Comparison of ENCODE assay signal across 10 cellular contexts in the genomic region with DNA sequence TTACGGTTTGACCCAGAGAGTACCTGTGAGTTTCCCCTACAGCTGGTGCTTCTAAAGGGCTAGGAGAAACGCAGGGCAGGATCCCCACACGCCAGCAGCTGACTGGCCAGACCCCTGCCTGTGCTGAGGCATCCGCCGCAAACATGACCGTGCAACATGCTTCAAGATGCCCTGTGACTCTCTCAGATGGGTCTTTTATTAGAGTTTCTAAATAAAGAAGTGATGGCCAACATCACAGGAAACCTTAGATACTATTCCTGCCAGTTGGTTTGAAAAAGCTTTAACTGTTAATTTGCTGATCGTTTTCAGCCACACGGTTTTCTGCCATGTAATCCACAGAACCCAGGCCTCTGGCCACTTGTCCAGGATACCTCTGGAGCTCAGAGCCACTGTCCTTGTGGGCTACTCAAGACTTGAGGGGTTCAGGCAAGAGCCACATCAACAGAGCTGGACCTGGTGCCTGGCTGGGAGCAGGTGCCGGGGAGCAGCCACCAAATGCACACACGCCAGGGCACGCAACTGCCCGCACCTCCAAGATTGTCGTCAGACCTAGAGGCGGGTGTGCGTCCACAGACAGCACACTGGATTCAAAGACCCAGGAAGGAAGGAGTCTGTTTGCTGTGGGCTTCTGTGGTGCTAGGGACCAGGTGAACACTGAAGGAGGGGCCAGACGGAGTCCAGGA.
A peak's percentile ranks its signal among the peaks of the same experiment; 100 is the strongest.
DNase-seq lines count a peak whose midpoint lies in the region; ATAC-seq and TF ChIP-seq lines count a peak whose summit lies in the region.
"Had no signal": no experiment of that assay in that cellular context is flagged by ENCODE, and none has a peak within 500 bp of the region (broad histone marks: within the 10 kb centered on the region; RNA-seq: fewer than 3 reads in every experiment).

No MANE protein-coding gene starts in this region.

- H3K4me3 ChIP-seq in gastrocnemius medialis (peak overlapping the region in 3 of 4 donors; percentile 0 to 44 (median 15)), vagina (no peak overlapping the region)

- in situ Hi-C loops in gastrocnemius medialis (cut with MboI; ENCODE audit: low sequenced_read_pairs in 4 of 4) = loop anchor here in 2 of 4 donors (10.0 to 25.0 kb wide), 2 partner anchors 169 to 176 kb away; partner anchors contain the start of gene SPG7 (in 2 of the 2)

- intact Hi-C loops in gastrocnemius medialis (cut with DNase I; ENCODE audit: low total_unique reads) (loop anchor here (1.0 kb wide), 1 partner anchor 18 kb away; no protein-coding TSS in a partner anchor), vagina (cut with DNase I) (loop anchor here (10.0 kb wide), 1 partner anchor 219 kb away; no protein-coding TSS in a partner anchor)

- H3K36me3 Mint-ChIP-seq in HFFc6 (ENCODE audit: low read depth) = peaks cover 2% of the 10 kb centered on the region; the same call in 1 of the 2 replicates
- no peaks in the 10 kb centered on the region for H3K36me3 Mint-ChIP-seq in immature natural killer cell

- H3K4me1 Mint-ChIP-seq in HFFc6 (ENCODE audit: low read depth) = peaks cover 69% of the 10 kb centered on the region
- H3K4me1 Mint-ChIP-seq in immature natural killer cell = peaks cover 73 to 91% of the 10 kb centered on the region in 2 donors

- H3K9me3 Mint-ChIP-seq in HFFc6 (no peaks in the 10 kb centered on the region), immature natural killer cell (no peaks in the 10 kb centered on the region)

- peak overlapping the region; percentile 34 for H3K27ac ChIP-seq in angular gyrus (ENCODE audit: low read depth, low read length)
- peak overlapping the region; percentile 89 to 97 (median 94) for H3K27ac ChIP-seq in gastrocnemius medialis
- H3K27ac ChIP-seq in vagina = no peak overlapping the region

- DNase-seq in HFFc6 (no peak), immature natural killer cell (no peak), gastrocnemius medialis (peak; percentile 69 to 79), vagina (ENCODE audit: extremely low spot score in 2 of 2) (no peak), cerebellar nuclear complex (lab: John Stamatoyannopoulos, UW) (no peak), HUDEP-2 (lab: John Stamatoyannopoulos, UW; ENCODE audit: unreplicated experiment in 76 of 76) (no peak)
- DNase-seq: amygdala; stimulated activated CD4-positive, alpha-beta T cell treated with anti-CD3 and anti-CD28 coated beads, Interleukin-4, amount 100 ng/mL, for 4 hours had no signal

- H3K27me3 Mint-ChIP-seq in HFFc6 (ENCODE audit: insufficient read depth) (peaks cover 10% of the 10 kb centered on the region), immature natural killer cell (ENCODE audit: low read depth in 3 of 3) (peaks cover 2 to 12% (median 3%) of the 10 kb centered on the region in 3 donors)

- no peak for TF ChIP-seq CTCF in HFFc6 (IDR thresholded peaks at IDR 0.05)
- TF ChIP-seq CTCF in gastrocnemius medialis (IDR thresholded peaks at IDR 0.05 in 4 of 5, conservative IDR thresholded peaks at IDR 0.05 in 1 of 5) = no peak
- TF ChIP-seq CTCF in vagina (IDR thresholded peaks at IDR 0.05) = no peak

- peaks cover 72 to 79% of the 10 kb centered on the region in 2 donors for H3K4me1 ChIP-seq in gastrocnemius medialis
- peaks cover 82% of the 10 kb centered on the region for H3K4me1 ChIP-seq in vagina

- H3K27ac Mint-ChIP-seq in HFFc6 (peak overlapping the region; percentile 83), immature natural killer cell (peak overlapping the region in 4 of 6 donors; percentile 6 to 62 (median 43))

- peak; percentile 50 to 66 for TF ChIP-seq POLR2A in gastrocnemius medialis (IDR thresholded peaks at IDR 0.05)
- no peak for TF ChIP-seq POLR2A in vagina (IDR thresholded peaks at IDR 0.05)

- H3K9me3 ChIP-seq in gastrocnemius medialis (no peaks in the 10 kb centered on the region), vagina (no peaks in the 10 kb centered on the region)

- H3K27me3 ChIP-seq in gastrocnemius medialis (no peaks in the 10 kb centered on the region), vagina (no peaks in the 10 kb centered on the region)

- peak; percentile 85 to 89 for ATAC-seq in gastrocnemius medialis
- ATAC-seq in GM18498 (IDR thresholded peaks at IDR 0.05; ENCODE audit: unreplicated experiment) = no peak

- H3K36me3 ChIP-seq in gastrocnemius medialis = no peaks in the 10 kb centered on the region
- H3K36me3 ChIP-seq in vagina = no peaks in the 10 kb centered on the region

- no peak overlapping the region for H3K4me3 Mint-ChIP-seq in HFFc6
- peak overlapping the region in 4 of 5 donors; percentile 18 to 71 (median 57) for H3K4me3 Mint-ChIP-seq in immature natural killer cell

Comparison
In these comparisons a context has a peak if more than half of its experiments do, and no peak if none do; other contexts are left out.
1. DNase-seq: peak in gastrocnemius medialis (2 of 2); none in HFFc6 (single experiment), immature natural killer cell (0 of 3), vagina (0 of 2), cerebellar nuclear complex (0 of 2) and HUDEP-2 (0 of 76).
2. H3K4me3 ChIP-seq: peak in gastrocnemius medialis (3 of 4); none in vagina (0 of 2).
3. POLR2A ChIP-seq: peak in gastrocnemius medialis (2 of 2); none in vagina (0 of 2).